Comparison of ENCODE assay signal across 17 cellular contexts in the genomic region with DNA sequence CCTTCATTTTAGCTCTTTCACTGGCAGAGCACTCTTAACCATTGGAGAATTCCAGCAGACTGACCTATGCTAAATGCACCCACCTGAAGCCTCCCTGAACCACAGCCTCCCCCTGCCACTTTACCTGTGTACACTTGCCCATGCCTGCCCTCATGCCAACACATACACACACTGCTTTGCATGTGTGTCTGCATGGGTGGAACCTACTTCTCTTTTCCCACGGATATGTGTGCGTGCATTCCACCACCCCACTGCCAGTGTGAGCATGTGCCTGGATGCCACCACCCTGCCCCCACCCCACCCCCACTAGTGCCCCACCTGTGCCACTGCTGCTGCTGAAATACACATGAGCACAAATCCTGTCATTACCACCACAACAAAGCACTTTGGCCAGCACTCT. TPM values are rescaled to one million over a fixed set of nuclear protein-coding genes. Genes with fewer than 3 reads are reported as not detected.
DNase-seq lines count a peak whose midpoint lies in the region; ATAC-seq and TF ChIP-seq lines count a peak whose summit lies in the region.
"Had no signal": no experiment of that assay in that cellular context is flagged by ENCODE, and none has a peak within 500 bp of the region (broad histone marks: within the 10 kb centered on the region; RNA-seq: fewer than 3 reads in every experiment).

No MANE protein-coding gene starts in this region.

- TF ChIP-seq CTCF in epithelial cell of esophagus (IDR thresholded peaks at IDR 0.05; ENCODE audit: insufficient read depth, low read depth, low read length, missing control alignments), result no peak

- CTCF ChIA-PET in CD4-positive, alpha-beta memory T cell (lab: Charles Lee; ENCODE audit: partially characterized antibody), result interaction anchor here (0.9 to 1.9 kb wide), 3 partner anchors 9 to 1124 kb away, joined by 3 to 6 read pairs (median 4); no protein-coding TSS in a partner anchor

- no peak overlapping the region for H3K27ac ChIP-seq in CD4-positive, alpha-beta memory T cell (ENCODE audit: low read depth, low read length)
- H3K27ac ChIP-seq: A549, BLaER1 had no signal

- H3K4me1 Mint-ChIP-seq in IgD-negative memory B cell (peaks cover 22 to 25% (median 24%) of the 10 kb centered on the region in 3 donors), memory B cell (peaks cover 23% of the 10 kb centered on the region)
- peaks cover 2 to 14% (median 9%) of the 10 kb centered on the region in 4 donors for H3K4me1 Mint-ChIP-seq in naive thymus-derived CD8-positive, alpha-beta T cell
- peaks cover 0 to 7% (median 5%) of the 10 kb centered on the region in 4 donors for H3K4me1 Mint-ChIP-seq in CD4-positive, alpha-beta memory T cell

- intact Hi-C loops in CD4-positive, alpha-beta memory T cell (cut with micrococcal nuclease), result no loop called here

- POLR2A ChIA-PET in naive thymus-derived CD8-positive, alpha-beta T cell (lab: Charles Lee), result no interaction called here
- POLR2A ChIA-PET in CD4-positive, alpha-beta memory T cell (lab: Charles Lee; ENCODE audit: partially characterized antibody), result no interaction called here

- H3K4me1 ChIP-seq in CD4-positive, alpha-beta memory T cell (ENCODE audit: insufficient read depth, low read length), result no peaks in the 10 kb centered on the region
- H3K4me1 ChIP-seq: BLaER1 had no signal

- no peaks in the 10 kb centered on the region for H3K27me3 Mint-ChIP-seq in IgD-negative memory B cell
- H3K27me3 Mint-ChIP-seq in memory B cell, result no peaks in the 10 kb centered on the region
- peaks cover 0 to 4% (median 0%) of the 10 kb centered on the region in 5 donors for H3K27me3 Mint-ChIP-seq in naive thymus-derived CD8-positive, alpha-beta T cell
- H3K27me3 Mint-ChIP-seq in CD4-positive, alpha-beta memory T cell, result peaks cover 4 to 10% of the 10 kb centered on the region in 2 donors

- H3K27ac Mint-ChIP-seq in IgD-negative memory B cell, result peak overlapping the region; percentile 11 to 91 (median 23)
- H3K27ac Mint-ChIP-seq in memory B cell, result peak overlapping the region; percentile 85
- H3K27ac Mint-ChIP-seq in naive thymus-derived CD8-positive, alpha-beta T cell, result no peak overlapping the region
- no peak overlapping the region for H3K27ac Mint-ChIP-seq in CD4-positive, alpha-beta memory T cell
- H3K27ac Mint-ChIP-seq: HFFc6 had no signal

- H3K9me3 ChIP-seq in CD4-positive, alpha-beta memory T cell (ENCODE audit: control insufficient read depth in 1 of 2, low read length in 2 of 2), result peaks cover 0 to 7% of the 10 kb centered on the region in 2 donors

- peak; percentile 82 for DNase-seq in epithelial cell of esophagus (ENCODE audit: low read depth)
- DNase-seq in memory B cell (ENCODE audit: low spot score in 2 of 2), result no peak
- DNase-seq in naive thymus-derived CD8-positive, alpha-beta T cell, result no peak
- DNase-seq in AG20443 (ENCODE audit: low spot score), result no peak
- no peak for DNase-seq in CD4-positive, alpha-beta memory T cell
- no peak for DNase-seq in HPDE6-E6E7 (ENCODE audit: extremely low spot score)
- DNase-seq: Calu3, DMS 273 treated with DMSO at 0.1 percent for 48 hours, DMS79, HCEC 1CT, HFFc6 had no signal

- H3K9me3 Mint-ChIP-seq in IgD-negative memory B cell (peaks cover 4 to 20% (median 5%) of the 10 kb centered on the region in 3 donors), memory B cell (peaks cover 7% of the 10 kb centered on the region)
- peaks cover 0 to 35% (median 14%) of the 10 kb centered on the region in 9 donors for H3K9me3 Mint-ChIP-seq in naive thymus-derived CD8-positive, alpha-beta T cell
- peaks cover 3 to 28% (median 26%) of the 10 kb centered on the region in 8 donors for H3K9me3 Mint-ChIP-seq in CD4-positive, alpha-beta memory T cell

- no peak overlapping the region for H3K4me3 ChIP-seq in epithelial cell of esophagus (ENCODE audit: low read length)
- no peak overlapping the region for H3K4me3 ChIP-seq in CD4-positive, alpha-beta memory T cell (ENCODE audit: low read length in 2 of 2)
- H3K4me3 ChIP-seq: A549, BLaER1, GM12878, K562 had no signal

- peak; percentile 85 for ATAC-seq in memory B cell (ENCODE audit: low read depth)
- ATAC-seq in naive thymus-derived CD8-positive, alpha-beta T cell, result no peak
- ATAC-seq: A549, GM12878, HepG2, K562 had no signal

- peak overlapping the region in 2 of 4 donors; percentile 79 to 87 for H3K4me3 Mint-ChIP-seq in IgD-negative memory B cell
- H3K4me3 Mint-ChIP-seq in memory B cell, result peak overlapping the region; percentile 24
- H3K4me3 Mint-ChIP-seq in naive thymus-derived CD8-positive, alpha-beta T cell, result no peak overlapping the region
- no peak overlapping the region for H3K4me3 Mint-ChIP-seq in CD4-positive, alpha-beta memory T cell
- H3K4me3 Mint-ChIP-seq: HFFc6 had no signal

- no peaks in the 10 kb centered on the region for H3K36me3 ChIP-seq in CD4-positive, alpha-beta memory T cell (ENCODE audit: insufficient read depth, low read length)
- H3K36me3 ChIP-seq: BLaER1 had no signal

- H3K36me3 Mint-ChIP-seq in IgD-negative memory B cell (peaks cover 9% of the 10 kb centered on the region), memory B cell (peaks cover 16% of the 10 kb centered on the region)
- peaks cover 4 to 21% (median 18%) of the 10 kb centered on the region in 3 donors for H3K36me3 Mint-ChIP-seq in naive thymus-derived CD8-positive, alpha-beta T cell
- H3K36me3 Mint-ChIP-seq in CD4-positive, alpha-beta memory T cell, result peaks cover 2 to 5% of the 10 kb centered on the region in 2 donors

- H3K27me3 ChIP-seq in CD4-positive, alpha-beta memory T cell (ENCODE audit: insufficient read depth, low read length), result no peaks in the 10 kb centered on the region
- H3K27me3 ChIP-seq: BLaER1 had no signal

RNA-seq across cellular contexts. Expression of a gene that starts 49.5 kb away (rescaled TPM):
- 20.5 TPM for polyA plus RNA-seq in IgD-negative memory B cell
- total RNA-seq in naive thymus-derived CD8-positive, alpha-beta T cell, result 10 to 100 TPM; 17.4 to 22.0 TPM
- polyA plus RNA-seq in naive thymus-derived CD8-positive, alpha-beta T cell, result 10 to 100 TPM in 1 of 3 donors, 1 to 10 TPM in 2; 6.8 to 13.3 (median 7.9) TPM
- total RNA-seq in CD4-positive, alpha-beta memory T cell, result 10 to 100 TPM; 16.1 to 16.4 TPM
- 10 to 100 TPM in 1 of 2 donors, 1 to 10 TPM in 1; 2.8 to 16.2 TPM for polyA plus RNA-seq in CD4-positive, alpha-beta memory T cell

Comparison
In these comparisons a context has a peak if more than half of its experiments do, and no peak if none do; other contexts are left out.
1. H3K27ac Mint-ChIP-seq: peak in IgD-negative memory B cell (3 of 3) and memory B cell (single experiment); none in naive thymus-derived CD8-positive, alpha-beta T cell (0 of 10) and CD4-positive, alpha-beta memory T cell (0 of 7).